17 cellular contexts compared by ENCODE assay signal in the genomic region with DNA sequence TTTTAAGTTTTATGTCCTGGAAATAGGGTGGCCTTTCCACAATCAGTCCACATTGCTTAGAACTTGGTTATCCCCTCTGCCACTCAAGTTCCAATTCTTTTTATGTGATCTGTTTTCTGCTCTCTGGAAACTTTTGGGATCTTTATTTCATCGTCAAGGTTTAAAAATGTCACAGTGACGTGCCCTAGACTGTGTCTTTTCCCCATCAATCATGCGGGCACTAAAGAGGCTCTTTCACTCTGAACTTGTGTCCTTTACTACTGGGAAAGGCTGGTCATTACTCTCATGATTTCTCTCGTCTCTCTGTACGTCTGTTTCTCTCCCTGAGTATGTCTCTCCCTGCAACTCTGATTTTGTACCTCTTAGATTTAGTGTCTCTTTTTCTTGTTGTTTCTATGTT.
DNase-seq lines count a peak whose midpoint lies in the region; ATAC-seq, FAIRE-seq and TF ChIP-seq lines count a peak whose summit lies in the region.
"Had no signal": no experiment of that assay in that cellular context is flagged by ENCODE, and none has a peak within 500 bp of the region (broad histone marks: within the 10 kb centered on the region; RNA-seq: fewer than 3 reads in every experiment).

No MANE protein-coding gene starts in this region.

- peaks cover 17% of the 10 kb centered on the region for H3K4me1 Mint-ChIP-seq in activated T-cell treated with anti-CD3 and anti-CD28 coated beads, Interleukin-2, amount 50 U/mL, for 24 hours (ENCODE audit: low read depth)

- RAD21 ChIA-PET in GM12878 (lab: Charles Lee; ENCODE audit: unreplicated experiment) = interaction anchor here (1.1 to 1.7 kb wide), 2 partner anchors 38 to 40 kb away, joined by 3 to 5 read pairs; no protein-coding TSS in a partner anchor

- no peak overlapping the region for H2AFZ ChIP-seq in GM12878 (ENCODE audit: control insufficient read depth, low read depth, low read length)

- H3K9me3 Mint-ChIP-seq in activated T-cell treated with anti-CD3 and anti-CD28 coated beads, Interleukin-2, amount 50 U/mL, for 24 hours = no peaks in the 10 kb centered on the region
- H3K9me3 Mint-ChIP-seq: CD8-positive, alpha-beta memory T cell; T-cell had no signal

- no peaks in the 10 kb centered on the region for H3K79me2 ChIP-seq in GM12878 (ENCODE audit: control insufficient read depth, insufficient read depth, low read length)

- no peak for FAIRE-seq in GM12878 (lab: Jason Lieb, UNC)
- FAIRE-seq: GM18507 had no signal

- no peaks in the 10 kb centered on the region for H3K27me3 Mint-ChIP-seq in activated T-cell treated with anti-CD3 and anti-CD28 coated beads, Interleukin-2, amount 50 U/mL, for 24 hours
- H3K27me3 Mint-ChIP-seq: activated CD4-positive, alpha-beta T cell treated with anti-CD3 and anti-CD28 coated beads, Interleukin-2, amount 10 ng/mL, durations not matched to agents 24 days and 14 days; T-cell had no signal

- no peaks in the 10 kb centered on the region for H3K36me3 Mint-ChIP-seq in activated T-cell treated with anti-CD3 and anti-CD28 coated beads, Interleukin-2, amount 50 U/mL, for 24 hours (ENCODE audit: low read depth)
- H3K36me3 Mint-ChIP-seq: T-cell had no signal

- POLR2A ChIA-PET in GM12878 (lab: Charles Lee) = no interaction called here

- H3K36me3 ChIP-seq in BLaER1 treated with 17β-estradiol and CSF1 and Interleukin-3, amounts not matched to agents 10 nM and 100 nM = no peaks in the 10 kb centered on the region
- H3K36me3 ChIP-seq in GM12878 (ENCODE audit: control insufficient read depth in 2 of 2, insufficient read depth in 2 of 2, low read length in 1 of 2) (no peaks in the 10 kb centered on the region), prostate gland (no peaks in the 10 kb centered on the region)
- H3K36me3 ChIP-seq: transverse colon had no signal

- peak; percentile 28 for ATAC-seq in GM12878
- ATAC-seq in GM19463 (IDR thresholded peaks at IDR 0.05; ENCODE audit: unreplicated experiment) = no peak
- ATAC-seq: stimulated activated naive CD8-positive, alpha-beta T cell treated with anti-CD3 and anti-CD28 coated beads, Interleukin-15, Interleukin-2, amounts not matched to agents 100 U/mL and 50 U/mL, for 24 hours had no signal

- intact Hi-C loops in GM12878 (cut with micrococcal nuclease; ENCODE audit: unreplicated experiment) = no loop called here
- intact Hi-C loops in prostate gland (cut with DNase I) = no loop called here

- H3K27ac ChIP-seq in BLaER1 treated with 17β-estradiol and CSF1 and Interleukin-3, amounts not matched to agents 10 nM and 100 nM = no peak overlapping the region
- no peak overlapping the region for H3K27ac ChIP-seq in GM12878 (ENCODE audit: control insufficient read depth, insufficient read depth)
- H3K27ac ChIP-seq in prostate gland = peak overlapping the region; percentile 53 to 59
- H3K27ac ChIP-seq: transverse colon had no signal

- SMC1A ChIA-PET in GM12878 (lab: Charles Lee; ENCODE audit: uncharacterized antibody, unreplicated experiment) = interaction anchor here (0.8 to 1.9 kb wide), 6 partner anchors 12 to 40 kb away, joined by 3 to 7 read pairs (median 4); no protein-coding TSS in a partner anchor

- BruUV-seq in GM12878 (replicated peaks; lab: Mats Ljungman, UMichigan) = no TSS peak

- in situ Hi-C loops in GM12878 (cut with MboI) = no loop called here

- H3K4me3 ChIP-seq in BLaER1 treated with 17β-estradiol and CSF1 and Interleukin-3, amounts not matched to agents 10 nM and 100 nM = no peak overlapping the region
- no peak overlapping the region for H3K4me3 ChIP-seq in GM12878
- no peak overlapping the region for H3K4me3 ChIP-seq in prostate gland
- H3K4me3 ChIP-seq: transverse colon had no signal

- H3K4me2 ChIP-seq in BLaER1 treated with 17β-estradiol and CSF1 and Interleukin-3, amounts not matched to agents 10 nM and 100 nM = peak overlapping the region in 10 of 11 experiments; percentile 7 to 48 (median 37); a peak in 12 of 22 replicates
- H3K4me2 ChIP-seq in GM12878 (ENCODE audit: control insufficient read depth, insufficient read depth) = no peak overlapping the region

- H3K27ac Mint-ChIP-seq in activated T-cell treated with anti-CD3 and anti-CD28 coated beads, Interleukin-2, amount 50 U/mL, for 24 hours = no peak overlapping the region
- H3K27ac Mint-ChIP-seq: activated CD4-positive, alpha-beta T cell treated with anti-CD3 and anti-CD28 coated beads, Interleukin-2, amount 10 ng/mL, durations not matched to agents 24 days and 14 days had no signal

- TF ChIP-seq CTCF in GM12878 (IDR thresholded peaks at IDR 0.05 in 2 of 3, conservative IDR thresholded peaks at IDR 0.05 in 1 of 3; ENCODE audit: control insufficient read depth in 2 of 3, extremely low read depth in 1 of 3, insufficient read depth in 1 of 3, low read depth in 3 of 3, low read length in 3 of 3) (no peak), prostate gland (IDR thresholded peaks at IDR 0.05) (no peak)

- H3K4me3 Mint-ChIP-seq in activated T-cell treated with anti-CD3 and anti-CD28 coated beads, Interleukin-2, amount 50 U/mL, for 24 hours = no peak overlapping the region
- H3K4me3 Mint-ChIP-seq: activated CD4-positive, alpha-beta T cell treated with anti-CD3 and anti-CD28 coated beads, Interleukin-2, amount 10 ng/mL, durations not matched to agents 24 days and 14 days had no signal

- CTCF ChIA-PET in GM12878 (lab: Yijun Ruan, JAX) = interaction anchor here (1.0 kb wide), 1 partner anchor 21 kb away, joined by 4 read pairs; no protein-coding TSS in a partner anchor

- 1% methylated on average over 5 of the region's 5 CpGs for WGBS in GM12878 (ENCODE audit: insufficient coverage, insufficient replicate concordance, low lambda C conversion rate, missing lambda C conversion rate)
- 38% methylated on average over 5 of the region's 5 CpGs for WGBS in prostate gland

- no peak overlapping the region for H3K9ac ChIP-seq in BLaER1 treated with 17β-estradiol and CSF1 and Interleukin-3, amounts not matched to agents 10 nM and 100 nM
- no peak overlapping the region for H3K9ac ChIP-seq in GM12878 (ENCODE audit: control insufficient read depth, insufficient read depth, low read length)

- no peaks in the 10 kb centered on the region for H4K20me1 ChIP-seq in BLaER1 treated with 17β-estradiol and CSF1 and Interleukin-3, amounts not matched to agents 10 nM and 100 nM
- H4K20me1 ChIP-seq in GM12878 (ENCODE audit: control insufficient read depth, insufficient read depth) = no peaks in the 10 kb centered on the region

- TF ChIP-seq POLR2A in GM12878 (IDR thresholded peaks at IDR 0.05; ENCODE audit: low read depth, low read length) (no peak), prostate gland (IDR thresholded peaks at IDR 0.05) (no peak)

- DNase-seq in HT-29 (ENCODE audit: low spot score) = peak; percentile 58
- no peak for DNase-seq in GM12878 (ENCODE audit: low read depth, low spot score)
- DNase-seq in prostate gland (ENCODE audit: low spot score) = no peak
- DNase-seq in activated T-cell treated with anti-CD3 and anti-CD28 coated beads, Interleukin-2, amount 50 U/mL, for 24 hours = no peak
- no peak for DNase-seq in H4 (ENCODE audit: low spot score)
- DNase-seq in kidney glomerular epithelial cell (lab: John Stamatoyannopoulos, UW) = no peak
- DNase-seq: hippocampal formation, NCI-H2107, NCI-H524 had no signal

- H3K4me1 ChIP-seq in BLaER1 treated with 17β-estradiol and CSF1 and Interleukin-3, amounts not matched to agents 10 nM and 100 nM = peaks cover 7 to 18% (median 14%) of the 10 kb centered on the region in 10 experiments; a peak in 19 of 20 replicates
- H3K4me1 ChIP-seq in GM12878 (ENCODE audit: control insufficient read depth, insufficient read depth, low read length) (no peaks in the 10 kb centered on the region), prostate gland (replicated peaks) (no peaks in the 10 kb centered on the region)

- no peak for TF ChIP-seq RAD21 in GM12878 (IDR thresholded peaks at IDR 0.05; ENCODE audit: insufficient read depth, low read depth, low read length)

- H3K9me3 ChIP-seq in BLaER1 treated with 17β-estradiol and CSF1 and Interleukin-3, amounts not matched to agents 10 nM and 100 nM (replicated peaks in 1 of 11) = no peaks in the 10 kb centered on the region
- no peaks in the 10 kb centered on the region for H3K9me3 ChIP-seq in GM12878 (replicated peaks; ENCODE audit: control insufficient read depth, insufficient read depth, low read length)
- no peaks in the 10 kb centered on the region for H3K9me3 ChIP-seq in prostate gland
- H3K9me3 ChIP-seq: transverse colon had no signal

- no peak for TF ChIP-seq EP300 in GM12878 (IDR thresholded peaks at IDR 0.05; ENCODE audit: borderline replicate concordance in 1 of 2, control insufficient read depth in 1 of 2, low read depth in 2 of 2, low read length in 2 of 2)

- H3K27me3 ChIP-seq in BLaER1 treated with 17β-estradiol and CSF1 and Interleukin-3, amounts not matched to agents 10 nM and 100 nM = no peaks in the 10 kb centered on the region
- no peaks in the 10 kb centered on the region for H3K27me3 ChIP-seq in GM12878 (replicated peaks in 1 of 2; ENCODE audit: control insufficient read depth in 2 of 2, insufficient read depth in 2 of 2, low read length in 1 of 2)
- no peaks in the 10 kb centered on the region for H3K27me3 ChIP-seq in prostate gland (replicated peaks; ENCODE audit: insufficient read depth)
- H3K27me3 ChIP-seq: transverse colon had no signal

TF ChIP-seq in GM12878, 131 proteins besides CTCF, POLR2A, EP300 and RAD21 (continues in another document):
- TF ChIP-seq SMARCA5 (IDR thresholded peaks at IDR 0.05) = no peak
- no peak for TF ChIP-seq NKRF (conservative IDR thresholded peaks at IDR 0.05)

Comparison
In these comparisons a context has a peak if more than half of its experiments do, and no peak if none do; other contexts are left out.
1. H3K27ac ChIP-seq: peak in prostate gland (2 of 2); none in BLaER1 treated with 17β-estradiol and CSF1 and Interleukin-3, amounts not matched to agents 10 nM and 100 nM (0 of 11) and GM12878 (single experiment).